Comparison of ENCODE assay signal across 9 cellular contexts in genomic region chr6:10633216-10633615, GRCh38.
DNase-seq lines count a peak whose midpoint lies in the region; ATAC-seq, FAIRE-seq and TF ChIP-seq lines count a peak whose summit lies in the region.
"Had no signal": no experiment of that assay in that cellular context is flagged by ENCODE, and none has a peak within 500 bp of the region (broad histone marks: within the 10 kb centered on the region; RNA-seq: fewer than 3 reads in every experiment).

No MANE protein-coding gene starts in this region.

- no peak overlapping the region; the same call in 1 of the 2 replicates for H3K27ac Mint-ChIP-seq in GM23338
- H3K27ac Mint-ChIP-seq in stimulated activated naive CD8-positive, alpha-beta T cell treated with anti-CD3 and anti-CD28 coated beads, Interleukin-15, amount 100 ng/mL, for 72 hours: peak overlapping the region in 1 of 2 donors; percentile 9
- H3K27ac Mint-ChIP-seq: T-cell had no signal

- H3K4me3 Mint-ChIP-seq in GM23338: no peak overlapping the region
- H3K4me3 Mint-ChIP-seq in stimulated activated naive CD8-positive, alpha-beta T cell treated with anti-CD3 and anti-CD28 coated beads, Interleukin-15, amount 100 ng/mL, for 72 hours: peak overlapping the region in 1 of 2 donors; percentile 2
- H3K4me3 Mint-ChIP-seq: T-cell had no signal

- no peak overlapping the region for H3K9ac ChIP-seq in GM12878 (ENCODE audit: control insufficient read depth, insufficient read depth, low read length)

- no TSS peak for BruUV-seq in GM12878 (replicated peaks; lab: Mats Ljungman, UMichigan)

- H3K27ac ChIP-seq in GM23338 (ENCODE audit: low read depth) (peak overlapping the region; percentile 60; the same call in 1 of the 2 replicates), GM12878 (ENCODE audit: control insufficient read depth, insufficient read depth) (no peak overlapping the region)

- H3K79me2 ChIP-seq in GM23338 (replicated peaks; ENCODE audit: insufficient read depth) (no peaks in the 10 kb centered on the region), GM12878 (ENCODE audit: control insufficient read depth, insufficient read depth, low read length) (no peaks in the 10 kb centered on the region)

- H3K4me3 ChIP-seq in GM23338: no peak overlapping the region
- H3K4me3 ChIP-seq in GM12878: no peak overlapping the region
- H3K4me3 ChIP-seq in lower leg skin (ENCODE audit: low read depth, poor library complexity, severe bottlenecking): no peak overlapping the region

- CTCF ChIA-PET in GM12878 (lab: Yijun Ruan, JAX): interaction anchor here (0.6 kb wide), 1 partner anchor 22 kb away, joined by 4 read pairs; no protein-coding TSS in a partner anchor

- no peak for TF ChIP-seq RAD21 in GM12878 (IDR thresholded peaks at IDR 0.05; ENCODE audit: insufficient read depth, low read depth, low read length)

- in situ Hi-C loops in KBM-7 (cut with MboI; ENCODE audit: low pct_unique_long_range_greater_than_20kb, low sequenced_read_pairs) (no loop called here), GM12878 (cut with MboI) (no loop called here)

- TF ChIP-seq POLR2A in GM12892 (IDR thresholded peaks at IDR 0.05; ENCODE audit: low read depth, low read length) (no peak), GM12878 (IDR thresholded peaks at IDR 0.05; ENCODE audit: low read depth, low read length) (no peak), lower leg skin (IDR thresholded peaks at IDR 0.05) (no peak)

- H4K20me1 ChIP-seq in GM23338 (replicated peaks; ENCODE audit: insufficient read depth): no peaks in the 10 kb centered on the region
- no peaks in the 10 kb centered on the region for H4K20me1 ChIP-seq in GM12878 (ENCODE audit: control insufficient read depth, insufficient read depth)

- H3K36me3 ChIP-seq in GM23338 (ENCODE audit: insufficient read depth): no peaks in the 10 kb centered on the region
- peaks cover 0 to 2% of the 10 kb centered on the region in 2 experiments; a peak in 1 of 4 replicates for H3K36me3 ChIP-seq in GM12878 (ENCODE audit: control insufficient read depth in 2 of 2, insufficient read depth in 2 of 2, low read length in 1 of 2)

- H3K4me2 ChIP-seq in GM23338 (no peak overlapping the region), GM12878 (ENCODE audit: control insufficient read depth, insufficient read depth) (no peak overlapping the region)

- TF ChIP-seq CTCF in GM23338 (conservative IDR thresholded peaks at IDR 0.05; ENCODE audit: low read depth in 2 of 2): no peak
- TF ChIP-seq CTCF in GM12878 (IDR thresholded peaks at IDR 0.05 in 2 of 3, conservative IDR thresholded peaks at IDR 0.05 in 1 of 3; ENCODE audit: control insufficient read depth in 2 of 3, extremely low read depth in 1 of 3, insufficient read depth in 1 of 3, low read depth in 3 of 3, low read length in 3 of 3): no peak
- TF ChIP-seq CTCF in lower leg skin (IDR thresholded peaks at IDR 0.05): no peak

- peaks cover 5% of the 10 kb centered on the region; the same call in 2 of the 3 replicates for H3K36me3 Mint-ChIP-seq in GM23338 (ENCODE audit: low read depth)
- H3K36me3 Mint-ChIP-seq: T-cell had no signal

- no peaks in the 10 kb centered on the region; the same call in 1 of the 2 replicates for H3F3A ChIP-seq in GM23338 (replicated peaks; ENCODE audit: low read depth)

- no peak overlapping the region for H2AFZ ChIP-seq in GM23338
- no peak overlapping the region for H2AFZ ChIP-seq in GM12878 (ENCODE audit: control insufficient read depth, low read depth, low read length)

- SMC1A ChIA-PET in GM12878 (lab: Charles Lee; ENCODE audit: uncharacterized antibody, unreplicated experiment): no interaction called here

- intact Hi-C loops in GM12878 (cut with micrococcal nuclease; ENCODE audit: unreplicated experiment) (no loop called here), lower leg skin (cut with DNase I; ENCODE audit: low total_unique reads) (no loop called here)

- no peak for TF ChIP-seq EP300 in GM12878 (IDR thresholded peaks at IDR 0.05; ENCODE audit: borderline replicate concordance in 1 of 2, control insufficient read depth in 1 of 2, low read depth in 2 of 2, low read length in 2 of 2)

- RAD21 ChIA-PET in GM12878 (lab: Charles Lee; ENCODE audit: unreplicated experiment): no interaction called here

- peaks cover 6% of the 10 kb centered on the region; the same call in 2 of the 3 replicates for H3K9me3 Mint-ChIP-seq in GM23338
- H3K9me3 Mint-ChIP-seq in stimulated activated naive CD8-positive, alpha-beta T cell treated with anti-CD3 and anti-CD28 coated beads, Interleukin-15, amount 100 ng/mL, for 72 hours: no peaks in the 10 kb centered on the region
- H3K9me3 Mint-ChIP-seq: T-cell had no signal

- no peaks in the 10 kb centered on the region; the same call in 1 of the 2 replicates for H3K9me2 ChIP-seq in GM23338 (ENCODE audit: insufficient read depth)

- H3K27me3 Mint-ChIP-seq in GM23338 (ENCODE audit: insufficient read depth, low read depth, poor library complexity): no peaks in the 10 kb centered on the region
- H3K27me3 Mint-ChIP-seq in stimulated activated naive CD8-positive, alpha-beta T cell treated with anti-CD3 and anti-CD28 coated beads, Interleukin-15, amount 100 ng/mL, for 72 hours: no peaks in the 10 kb centered on the region
- H3K27me3 Mint-ChIP-seq: T-cell had no signal

- H3K9me3 ChIP-seq in GM12878 (replicated peaks; ENCODE audit: control insufficient read depth, insufficient read depth, low read length): no peaks in the 10 kb centered on the region

- H3K4me1 ChIP-seq in GM23338 (ENCODE audit: insufficient read depth): 0 out of 2 replicates have a peak, but pooled peaks cover 4% of the 10 kb centered on the region
- H3K4me1 ChIP-seq in GM12878 (ENCODE audit: control insufficient read depth, insufficient read depth, low read length): no peaks in the 10 kb centered on the region; the same call in 1 of the 2 replicates

- POLR2A ChIA-PET in GM12878 (lab: Charles Lee): no interaction called here

- DNase-seq in GM12892 (ENCODE audit: insufficient read length) (peak; percentile 20), GM23338 (ENCODE audit: low spot score) (no peak), KBM-7 (peak; percentile 89), GM12878 (ENCODE audit: low read depth, low spot score) (peak; percentile 36), C1 segment of cervical spinal cord (lab: John Stamatoyannopoulos, UW) (no peak), lower leg skin (ENCODE audit: low spot score in 2 of 2) (no peak), OCI-M2 (lab: John Stamatoyannopoulos, UW; ENCODE audit: unreplicated experiment) (no peak)
- peak; percentile 20 to 48 for DNase-seq in stimulated activated naive CD8-positive, alpha-beta T cell treated with anti-CD3 and anti-CD28 coated beads, Interleukin-15, amount 100 ng/mL, for 72 hours

- WGBS in GM12878 (ENCODE audit: insufficient coverage, insufficient replicate concordance, low lambda C conversion rate, missing lambda C conversion rate): 79% methylated on average over 1 of the region's 1 CpG
- WGBS in lower leg skin, 2 donors: 82 to 83% methylated on average over 1 of the region's 1 CpG

- ATAC-seq in GM23338 (peak; percentile 71), GM12878 (peak; percentile 94)
- peak; percentile 100 for ATAC-seq in stimulated activated naive CD8-positive, alpha-beta T cell treated with anti-CD3 and anti-CD28 coated beads, Interleukin-15, amount 100 ng/mL, for 72 hours

- H3K4me1 Mint-ChIP-seq in GM23338: peaks cover 6% of the 10 kb centered on the region; the same call in 2 of the 3 replicates
- peaks cover 13% of the 10 kb centered on the region for H3K4me1 Mint-ChIP-seq in stimulated activated naive CD8-positive, alpha-beta T cell treated with anti-CD3 and anti-CD28 coated beads, Interleukin-15, amount 100 ng/mL, for 72 hours
- H3K4me1 Mint-ChIP-seq: T-cell had no signal

- FAIRE-seq in GM12892 (lab: Jason Lieb, UNC) (peak; percentile 40), GM12878 (lab: Jason Lieb, UNC) (peak; percentile 78)

- no peaks in the 10 kb centered on the region for H3K27me3 ChIP-seq in GM23338 (ENCODE audit: insufficient read depth)
- no peaks in the 10 kb centered on the region for H3K27me3 ChIP-seq in GM12878 (replicated peaks in 1 of 2; ENCODE audit: control insufficient read depth in 2 of 2, insufficient read depth in 2 of 2, low read length in 1 of 2)

TF ChIP-seq in GM23338, 12 proteins besides CTCF, POLR2A, EP300 and RAD21 (continues in another document):
- TF ChIP-seq ZNF331 (CRISPR knock-in tag; IDR thresholded peaks at IDR 0.05; ENCODE audit: low read depth): no peak
- no peak for TF ChIP-seq EZH2phosphoT487 (IDR thresholded peaks at IDR 0.05; ENCODE audit: unreplicated experiment)

TF ChIP-seq in GM12878, 131 proteins besides CTCF, POLR2A, EP300 and RAD21:
- peak in 1 of 2 experiments; percentile 57; a peak in 2 of 4 replicates for TF ChIP-seq ETV6 (conservative IDR thresholded peaks at IDR 0.05 in 1 of 2, IDR thresholded peaks at IDR 0.05 in 1 of 2; ENCODE audit: borderline replicate concordance in 1 of 2, low read depth in 1 of 2)
- no peak for TF ChIP-seq ATF2 (IDR thresholded peaks at IDR 0.05; ENCODE audit: low read length)
- TF ChIP-seq BRCA1 (IDR thresholded peaks at IDR 0.05; ENCODE audit: low read depth, low read length): no peak
- no peak for TF ChIP-seq NR2C1 (IDR thresholded peaks at IDR 0.05)
- peak; percentile 66 for TF ChIP-seq SPI1 (IDR thresholded peaks at IDR 0.05; ENCODE audit: borderline replicate concordance, insufficient read depth, low read depth, low read length)
- TF ChIP-seq MEF2A (IDR thresholded peaks at IDR 0.05; ENCODE audit: insufficient read depth, low read depth, low read length): 0 out of 2 replicates have a peak, but pooled peaks have one; percentile 8
- TF ChIP-seq JUNB (IDR thresholded peaks at IDR 0.05): no peak
- no peak; the same call in 1 of the 2 replicates for TF ChIP-seq RUNX3 (IDR thresholded peaks at IDR 0.05; ENCODE audit: low read length)
- TF ChIP-seq SMAD1 (IDR thresholded peaks at IDR 0.05; ENCODE audit: low read depth, partially characterized antibody): no peak

Comparison
In these comparisons a context has a peak if more than half of its experiments do, and no peak if none do; other contexts are left out.
1. DNase-seq: peak in GM12892 (single experiment), KBM-7 (single experiment), GM12878 (single experiment) and stimulated activated naive CD8-positive, alpha-beta T cell treated with anti-CD3 and anti-CD28 coated beads, Interleukin-15, amount 100 ng/mL, for 72 hours (2 of 2); none in GM23338 (single experiment), C1 segment of cervical spinal cord (0 of 14), lower leg skin (0 of 2) and OCI-M2 (single experiment).
2. Peak in every context shown above with its lines, with median percentiles within 50 percentile points of each other: ATAC-seq.